Comparison of ENCODE assay signal across 8 cellular contexts in genomic region chr9:96232539-96233241, GRCh38.
DNase-seq lines count a peak whose midpoint lies in the region; ATAC-seq and TF ChIP-seq lines count a peak whose summit lies in the region.

No MANE protein-coding gene starts in this region.

- WGBS in heart left ventricle, 4 donors = 22 to 34% (median 24%) methylated on average over 14 of the region's 14 CpGs
- WGBS in prostate gland = 53% methylated on average over 14 of the region's 14 CpGs

- H3K27me3 ChIP-seq in heart left ventricle (no peaks in the 10 kb centered on the region), prostate gland (replicated peaks; ENCODE audit: insufficient read depth) (no peaks in the 10 kb centered on the region)

- POLR2A ChIA-PET in activated naive CD8-positive, alpha-beta T cell treated with anti-CD3 and anti-CD28 coated beads, Interleukin-2, amount 10 ng/mL, durations not matched to agents 7 days and 5 days (lab: Charles Lee) = interaction anchor here (1.0 kb wide), 1 partner anchor 419 kb away, joined by 6 read pairs; no protein-coding TSS in a partner anchor

- peak; percentile 63 for ATAC-seq in activated naive CD8-positive, alpha-beta T cell treated with anti-CD3 and anti-CD28 coated beads, Interleukin-2, amount 10 ng/mL, durations not matched to agents 7 days and 5 days (ENCODE audit: low read depth)
- ATAC-seq in heart left ventricle (peak; percentile 77 to 85 (median 84)), HG02970 (IDR thresholded peaks at IDR 0.05; ENCODE audit: low FRiP score, unreplicated experiment) (no peak)

- peak overlapping the region in 11 of 12 donors; percentile 33 to 73 (median 56) for H3K27ac ChIP-seq in heart left ventricle
- H3K27ac ChIP-seq in prostate gland = no peak overlapping the region

- TF ChIP-seq CTCF in GM12872 (IDR thresholded peaks at IDR 0.05; ENCODE audit: insufficient read depth, low read depth, low read length) (peak; percentile 90), heart left ventricle (IDR thresholded peaks at IDR 0.05) (peak; percentile 77 to 94 (median 88)), prostate gland (IDR thresholded peaks at IDR 0.05) (peak; percentile 15 to 70 (median 58))

- H3K4me3 Mint-ChIP-seq in activated naive CD8-positive, alpha-beta T cell treated with anti-CD3 and anti-CD28 coated beads, Interleukin-2, amount 10 ng/mL, durations not matched to agents 7 days and 5 days = no peak overlapping the region

- H3K4me1 Mint-ChIP-seq in activated naive CD8-positive, alpha-beta T cell treated with anti-CD3 and anti-CD28 coated beads, Interleukin-2, amount 10 ng/mL, durations not matched to agents 7 days and 5 days = no peaks in the 10 kb centered on the region

- no peaks in the 10 kb centered on the region for H3K36me3 Mint-ChIP-seq in activated naive CD8-positive, alpha-beta T cell treated with anti-CD3 and anti-CD28 coated beads, Interleukin-2, amount 10 ng/mL, durations not matched to agents 7 days and 5 days

- H3K4me1 ChIP-seq in heart left ventricle (peaks cover 0 to 23% (median 12%) of the 10 kb centered on the region in 12 donors), prostate gland (replicated peaks) (no peaks in the 10 kb centered on the region)

- intact Hi-C loops in heart left ventricle (cut with DNase I) (loop anchor here in 9 of 10 donors (2.0 to 10.0 kb wide), 4 partner anchors 84 to 435 kb away; no protein-coding TSS in a partner anchor), prostate gland (cut with DNase I) (loop anchor here (5.0 to 10.0 kb wide), 3 partner anchors 85 to 1058 kb away; no protein-coding TSS in a partner anchor), posterior vena cava (cut with DNase I) (loop anchor here (10.0 kb wide), 1 partner anchor 82 kb away; no protein-coding TSS in a partner anchor)

- no peak for TF ChIP-seq POLR2A in heart left ventricle (IDR thresholded peaks at IDR 0.05)
- no peak for TF ChIP-seq POLR2A in prostate gland (IDR thresholded peaks at IDR 0.05)

- H3K27ac Mint-ChIP-seq in activated naive CD8-positive, alpha-beta T cell treated with anti-CD3 and anti-CD28 coated beads, Interleukin-2, amount 10 ng/mL, durations not matched to agents 7 days and 5 days = no peak overlapping the region

- no peaks in the 10 kb centered on the region for H3K36me3 ChIP-seq in heart left ventricle
- no peaks in the 10 kb centered on the region for H3K36me3 ChIP-seq in prostate gland

- H3K9me3 ChIP-seq in heart left ventricle (no peaks in the 10 kb centered on the region), prostate gland (no peaks in the 10 kb centered on the region)

- DNase-seq in AG08395 (ENCODE audit: low spot score) = peak; percentile 80
- DNase-seq in NCI-H446 (lab: John Stamatoyannopoulos, UW) = peak; percentile 4 to 59
- no peak for DNase-seq in activated naive CD8-positive, alpha-beta T cell treated with anti-CD3 and anti-CD28 coated beads, Interleukin-2, amount 10 ng/mL, durations not matched to agents 7 days and 5 days
- DNase-seq in heart left ventricle = peak; percentile 57 to 76 (median 70)
- DNase-seq in prostate gland (ENCODE audit: low spot score) = no peak
- DNase-seq in posterior vena cava (ENCODE audit: low spot score) = no peak

- H3K4me3 ChIP-seq in heart left ventricle (peak overlapping the region in 1 of 12 donors; percentile 4), prostate gland (no peak overlapping the region)

- H3K9me3 Mint-ChIP-seq in activated naive CD8-positive, alpha-beta T cell treated with anti-CD3 and anti-CD28 coated beads, Interleukin-2, amount 10 ng/mL, durations not matched to agents 7 days and 5 days = peaks cover 2% of the 10 kb centered on the region

- H3K27me3 Mint-ChIP-seq in activated naive CD8-positive, alpha-beta T cell treated with anti-CD3 and anti-CD28 coated beads, Interleukin-2, amount 10 ng/mL, durations not matched to agents 7 days and 5 days = peaks cover 37% of the 10 kb centered on the region

Comparison
In these comparisons a context has a peak if more than half of its experiments do, and no peak if none do; other contexts are left out.
1. DNase-seq: peak in AG08395 (single experiment), NCI-H446 (2 of 2) and heart left ventricle (5 of 5); none in activated naive CD8-positive, alpha-beta T cell treated with anti-CD3 and anti-CD28 coated beads, Interleukin-2, amount 10 ng/mL, durations not matched to agents 7 days and 5 days (single experiment), prostate gland (single experiment) and posterior vena cava (single experiment).
2. H3K27ac ChIP-seq: peak in heart left ventricle (11 of 12); none in prostate gland (0 of 2).
3. Peak in every context shown above with its lines, with median percentiles within 50 percentile points of each other: CTCF ChIP-seq.